In genomic region chr14:104223810-104224515, GRCh38 we compare ENCODE assay signal across 13 cellular contexts.
DNase-seq lines count a peak whose midpoint lies in the region; ATAC-seq and TF ChIP-seq lines count a peak whose summit lies in the region.
"Had no signal": no experiment of that assay in that cellular context is flagged by ENCODE, and none has a peak within 500 bp of the region (broad histone marks: within the 10 kb centered on the region; RNA-seq: fewer than 3 reads in every experiment).

No MANE protein-coding gene starts in this region.

- RAD21 ChIA-PET in HCT116 (lab: Charles Lee; ENCODE audit: low non-redundant PET in 1 of 2, low total read pairs in 2 of 2, uncharacterized antibody in 2 of 2, unreplicated experiment in 2 of 2) = no interaction called here

- no peaks in the 10 kb centered on the region for H3K27me3 Mint-ChIP-seq in brain
- peaks cover 2% of the 10 kb centered on the region for H3K27me3 Mint-ChIP-seq in activated CD8-positive, alpha-beta T cell treated with anti-CD3 and anti-CD28 coated beads, Interleukin-2, amount 10 ng/mL, durations not matched to agents 7 days and 5 days (ENCODE audit: low read depth)

- H3K4me3 Mint-ChIP-seq in brain = peak overlapping the region in 3 of 5 experiments; percentile 71 to 80 (median 79)
- H3K4me3 Mint-ChIP-seq in activated CD8-positive, alpha-beta T cell treated with anti-CD3 and anti-CD28 coated beads, Interleukin-2, amount 10 ng/mL, durations not matched to agents 7 days and 5 days = no peak overlapping the region
- H3K4me3 Mint-ChIP-seq: activated naive CD8-positive, alpha-beta T cell treated with anti-CD3 and anti-CD28 coated beads, Interleukin-2, amount 50 U/mL, for 24 hours had no signal

- no peak for TF ChIP-seq POLR2A in HCT116 (IDR thresholded peaks at IDR 0.05; ENCODE audit: borderline replicate concordance, extremely low read depth, insufficient read depth, insufficient read length)

- BruUV-seq in A673 (replicated peaks; lab: Mats Ljungman, UMichigan) = no TSS peak
- BruUV-seq in HCT116 (replicated peaks; lab: Mats Ljungman, UMichigan) = no TSS peak
- BruUV-seq in OCI-LY7 (replicated peaks; lab: Mats Ljungman, UMichigan) = no TSS peak

- peaks cover 7% of the 10 kb centered on the region for H3K9me3 ChIP-seq in A673 (ENCODE audit: low read depth, low read length, poor library complexity, severe bottlenecking)
- peaks cover 0 to 10% of the 10 kb centered on the region in 2 experiments; a peak in 1 of 4 replicates for H3K9me3 ChIP-seq in HCT116 (ENCODE audit: control insufficient read depth in 1 of 2, insufficient read depth in 1 of 2, low read depth in 1 of 2, low read length in 2 of 2)
- peaks cover 7% of the 10 kb centered on the region for H3K9me3 ChIP-seq in mesodermal cell (ENCODE audit: control insufficient read depth, low read length)
- no peaks in the 10 kb centered on the region for H3K9me3 ChIP-seq in OCI-LY7 (ENCODE audit: low read length)

- H3K4me1 ChIP-seq in A673 (ENCODE audit: insufficient read depth, low read length, poor library complexity, severe bottlenecking) (peaks cover 53% of the 10 kb centered on the region), HCT116 (ENCODE audit: control insufficient read depth in 1 of 2, insufficient read depth in 2 of 2, low read length in 2 of 2) (peaks cover 15 to 24% of the 10 kb centered on the region in 2 experiments), mesodermal cell (ENCODE audit: control insufficient read depth, insufficient read depth, low read length, poor library complexity, severe bottlenecking) (peaks cover 7% of the 10 kb centered on the region), OCI-LY7 (ENCODE audit: insufficient read depth, low read length, poor library complexity, severe bottlenecking) (peaks cover 8% of the 10 kb centered on the region)
- H3K4me1 ChIP-seq: parathyroid adenoma had no signal

- peak overlapping the region; percentile 93 for H3K27ac ChIP-seq in A673 (ENCODE audit: low read depth, low read length, poor library complexity, severe bottlenecking)
- no peak overlapping the region for H3K27ac ChIP-seq in HCT116 (ENCODE audit: low read depth, low read length)
- peak overlapping the region; percentile 72 for H3K27ac ChIP-seq in mesodermal cell (ENCODE audit: low read depth, low read length, severe bottlenecking)
- H3K27ac ChIP-seq in OCI-LY7 (ENCODE audit: low read depth, low read length, poor library complexity, severe bottlenecking) = no peak overlapping the region
- H3K27ac ChIP-seq: GM23248, parathyroid adenoma had no signal

- no peaks in the 10 kb centered on the region for H3K27me3 ChIP-seq in A673 (replicated peaks; ENCODE audit: insufficient read depth, low read depth, low read length, poor library complexity)
- no peaks in the 10 kb centered on the region for H3K27me3 ChIP-seq in HCT116 (ENCODE audit: insufficient read depth, low read length)

- peak overlapping the region; percentile 79 to 98 (median 91) for H3K27ac Mint-ChIP-seq in brain
- no peak overlapping the region for H3K27ac Mint-ChIP-seq in activated CD8-positive, alpha-beta T cell treated with anti-CD3 and anti-CD28 coated beads, Interleukin-2, amount 10 ng/mL, durations not matched to agents 7 days and 5 days
- H3K27ac Mint-ChIP-seq: activated naive CD8-positive, alpha-beta T cell treated with anti-CD3 and anti-CD28 coated beads, Interleukin-2, amount 50 U/mL, for 24 hours had no signal

- no peaks in the 10 kb centered on the region for H3K36me3 ChIP-seq in A673 (ENCODE audit: insufficient read depth, low read length, poor library complexity, severe bottlenecking)
- no peaks in the 10 kb centered on the region for H3K36me3 ChIP-seq in HCT116 (ENCODE audit: control insufficient read depth in 1 of 2, insufficient read depth in 2 of 2, low read length in 2 of 2)
- no peaks in the 10 kb centered on the region for H3K36me3 ChIP-seq in mesodermal cell (ENCODE audit: control insufficient read depth, insufficient read depth, low read length)
- H3K36me3 ChIP-seq in OCI-LY7 (ENCODE audit: insufficient read depth, low read length) = no peaks in the 10 kb centered on the region

- no peak for TF ChIP-seq RAD21 in HCT116 (IDR thresholded peaks at IDR 0.05; ENCODE audit: low read depth)

- 75 to 82% methylated on average over 15 to 16 of the region's 21 CpGs for WGBS in mesodermal cell (ENCODE audit: insufficient coverage in 2 of 2), 2 experiments

- H4K20me1 ChIP-seq in HCT116 (ENCODE audit: insufficient read depth) (no peaks in the 10 kb centered on the region), OCI-LY7 (ENCODE audit: insufficient read depth, low read length) (no peaks in the 10 kb centered on the region)

- H3K9me2 ChIP-seq in HCT116 (ENCODE audit: insufficient read depth) = no peaks in the 10 kb centered on the region
- no peaks in the 10 kb centered on the region for H3K9me2 ChIP-seq in OCI-LY7 (ENCODE audit: insufficient read depth, low read length)

- DNase-seq in A673 (ENCODE audit: low spot score) (peak; percentile 96), HCT116 (ENCODE audit: low read depth, low spot score) (no peak), OCI-LY7 (ENCODE audit: low spot score) (no peak)
- DNase-seq in activated CD8-positive, alpha-beta T cell treated with anti-CD3 and anti-CD28 coated beads, Interleukin-2, amount 10 ng/mL, durations not matched to agents 7 days and 5 days = no peak
- DNase-seq: EL, GM23248, midbrain had no signal

- no peak for TF ChIP-seq CTCF in A673 (conservative IDR thresholded peaks at IDR 0.05; ENCODE audit: low read depth, low read length)
- no peak for TF ChIP-seq CTCF in HCT116 (IDR thresholded peaks at IDR 0.05 in 2 of 3, conservative IDR thresholded peaks at IDR 0.05 in 1 of 3; ENCODE audit: borderline replicate concordance in 1 of 3, insufficient read depth in 1 of 3, low read depth in 2 of 3, low read length in 2 of 3)
- TF ChIP-seq CTCF in brain (conservative IDR thresholded peaks at IDR 0.05) = no peak
- TF ChIP-seq CTCF in OCI-LY7 (conservative IDR thresholded peaks at IDR 0.05; ENCODE audit: low read length) = no peak

- intact Hi-C loops in A673 (cut with micrococcal nuclease; ENCODE audit: unreplicated experiment) = loop anchor here (2.0 kb wide), 1 partner anchor 85 kb away; the partner anchor contains the start of gene KIF26A
- intact Hi-C loops in HCT116 (cut with micrococcal nuclease) = no loop called here
- intact Hi-C loops in OCI-LY7 (cut with micrococcal nuclease; ENCODE audit: unreplicated experiment) = no loop called here

- H3K4me3 ChIP-seq in A673 (ENCODE audit: low read depth, low read length, poor library complexity, severe bottlenecking) (peak overlapping the region; percentile 32), HCT116 (replicated peaks in 1 of 2; ENCODE audit: low read depth in 1 of 2, low read length in 2 of 2) (no peak overlapping the region), mesodermal cell (ENCODE audit: extremely low read depth, insufficient read depth, low read length, poor library complexity, severe bottlenecking) (no peak overlapping the region), OCI-LY7 (ENCODE audit: low read depth, low read length, poor library complexity, severe bottlenecking) (no peak overlapping the region)
- H3K4me3 ChIP-seq: GM23248 had no signal

- no peaks in the 10 kb centered on the region for H3K36me3 Mint-ChIP-seq in brain
- no peaks in the 10 kb centered on the region for H3K36me3 Mint-ChIP-seq in activated CD8-positive, alpha-beta T cell treated with anti-CD3 and anti-CD28 coated beads, Interleukin-2, amount 10 ng/mL, durations not matched to agents 7 days and 5 days (ENCODE audit: low read depth)

- no peak overlapping the region for H3K9ac ChIP-seq in HCT116 (ENCODE audit: low read length)
- H3K9ac ChIP-seq: GM23248, parathyroid adenoma had no signal

- H3K79me2 ChIP-seq in HCT116 (ENCODE audit: insufficient read depth, low read length) = no peaks in the 10 kb centered on the region
- no peaks in the 10 kb centered on the region for H3K79me2 ChIP-seq in OCI-LY7 (ENCODE audit: insufficient read depth, low read depth, low read length)
- H3K79me2 ChIP-seq: parathyroid adenoma had no signal

- H3K9me3 Mint-ChIP-seq in brain = peaks cover 3 to 9% (median 6%) of the 10 kb centered on the region in 5 experiments
- H3K9me3 Mint-ChIP-seq in activated CD8-positive, alpha-beta T cell treated with anti-CD3 and anti-CD28 coated beads, Interleukin-2, amount 10 ng/mL, durations not matched to agents 7 days and 5 days (ENCODE audit: insufficient read depth) = no peaks in the 10 kb centered on the region

- ATAC-seq in HCT116 (no peak), GM21529 (IDR thresholded peaks at IDR 0.05; ENCODE audit: unreplicated experiment) (no peak), GM19035 (IDR thresholded peaks at IDR 0.05; ENCODE audit: unreplicated experiment) (no peak)
- ATAC-seq in activated CD8-positive, alpha-beta T cell treated with anti-CD3 and anti-CD28 coated beads, Interleukin-2, amount 10 ng/mL, durations not matched to agents 7 days and 5 days = no peak
- ATAC-seq: activated naive CD8-positive, alpha-beta T cell treated with anti-CD3 and anti-CD28 coated beads, Interleukin-2, amount 50 U/mL, for 24 hours had no signal

- CTCF ChIA-PET in A673 (lab: Charles Lee) (interaction anchor here (0.8 to 1.4 kb wide), 3 partner anchors 12 to 86 kb away, joined by 3 to 5 read pairs (median 4); no protein-coding TSS in a partner anchor), HCT116 (lab: Charles Lee) (no interaction called here), OCI-LY7 (lab: Charles Lee; ENCODE audit: unreplicated experiment) (interaction anchor here (0.5 kb wide), 1 partner anchor 50 kb away, joined by 3 read pairs; no protein-coding TSS in a partner anchor)
- CTCF ChIA-PET in activated CD8-positive, alpha-beta T cell treated with anti-CD3 and anti-CD28 coated beads, Interleukin-2, amount 10 ng/mL, durations not matched to agents 7 days and 5 days (lab: Charles Lee) = no interaction called here

- no peak overlapping the region for H2AFZ ChIP-seq in HCT116 (ENCODE audit: low read depth, low read length, poor library complexity, severe bottlenecking)
- H2AFZ ChIP-seq in OCI-LY7 (ENCODE audit: low read length) = no peak overlapping the region
- H2AFZ ChIP-seq: GM23248, parathyroid adenoma had no signal

- peak overlapping the region; percentile 65; the same call in 1 of the 2 replicates for H3K4me2 ChIP-seq in HCT116 (ENCODE audit: low read length)
- H3K4me2 ChIP-seq in OCI-LY7 (ENCODE audit: low read length) = no peak overlapping the region

- POLR2A ChIA-PET in A673 (lab: Charles Lee; ENCODE audit: low non-redundant PET) = no interaction called here
- POLR2A ChIA-PET in HCT116 (lab: Charles Lee) = no interaction called here
- POLR2A ChIA-PET in activated CD8-positive, alpha-beta T cell treated with anti-CD3 and anti-CD28 coated beads, Interleukin-2, amount 10 ng/mL, durations not matched to agents 7 days and 5 days (lab: Charles Lee) = no interaction called here
- POLR2A ChIA-PET in OCI-LY7 (lab: Charles Lee) = no interaction called here

- H3K4me1 Mint-ChIP-seq in brain = peaks cover 55% of the 10 kb centered on the region
- peaks cover 27% of the 10 kb centered on the region for H3K4me1 Mint-ChIP-seq in activated CD8-positive, alpha-beta T cell treated with anti-CD3 and anti-CD28 coated beads, Interleukin-2, amount 10 ng/mL, durations not matched to agents 7 days and 5 days (ENCODE audit: low read depth)

TF ChIP-seq in HCT116, 20 proteins besides CTCF, POLR2A, EP300 and RAD21:
- no peak for TF ChIP-seq EGR1 (IDR thresholded peaks at IDR 0.05; ENCODE audit: low read depth)

Comparison
In these comparisons a context has a peak if more than half of its experiments do, and no peak if none do; other contexts are left out.
1. H3K27ac ChIP-seq: peak in A673 (single experiment) and mesodermal cell (single experiment); none in HCT116 (single experiment) and OCI-LY7 (single experiment).
2. CTCF ChIA-PET loops: an anchor here in A673 (0.8 to 1.4 kb wide) and OCI-LY7 (0.5 kb wide); none called in HCT116 and activated CD8-positive, alpha-beta T cell treated with anti-CD3 and anti-CD28 coated beads, Interleukin-2, amount 10 ng/mL, durations not matched to agents 7 days and 5 days.